Comparison of ENCODE assay signal across 8 cellular contexts in the genomic region with DNA sequence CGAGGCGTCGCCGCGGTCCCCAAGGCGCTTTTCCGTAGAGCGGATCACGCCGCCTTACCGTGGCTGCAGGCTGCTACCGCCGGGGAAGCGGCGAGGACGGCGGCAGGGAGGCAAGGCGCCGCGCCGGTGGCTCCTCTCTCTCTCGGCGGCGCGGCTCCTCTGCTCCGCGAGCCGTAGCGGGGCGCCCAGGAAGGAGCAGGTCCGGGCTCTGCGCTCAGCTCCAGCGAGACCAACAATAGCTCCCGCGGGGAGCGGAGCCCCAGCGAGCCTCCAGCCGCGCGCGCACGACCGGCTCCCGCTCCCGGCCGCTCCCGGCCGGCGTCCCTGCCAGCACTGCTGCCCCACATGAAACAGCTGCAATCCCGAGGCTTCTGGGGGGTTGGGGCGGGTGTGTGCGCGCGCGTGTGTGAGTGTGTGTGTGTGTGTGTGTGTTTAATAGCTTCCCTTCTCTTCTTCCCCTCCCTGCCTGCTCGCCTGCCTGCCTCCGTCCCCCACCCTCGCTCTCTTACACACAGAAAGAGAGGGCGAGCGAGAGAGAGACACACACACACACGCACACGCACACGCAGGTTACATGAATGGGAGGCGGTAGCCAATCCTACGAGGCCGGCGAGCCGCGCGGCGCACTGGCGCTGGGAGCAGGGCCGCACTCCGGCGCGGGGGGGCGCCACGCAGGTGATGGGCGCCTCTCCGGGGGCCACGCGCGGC. TPM values are rescaled to one million over a fixed set of nuclear protein-coding genes. Genes with fewer than 3 reads are reported as not detected.
DNase-seq lines count a peak whose midpoint lies in the region; ATAC-seq, FAIRE-seq and TF ChIP-seq lines count a peak whose summit lies in the region.

A gene (minus strand): TSS at position 580 of the 708 bp plus-strand sequence. CDS start 371,086 bp downstream, outside the sequence.

- H4K20me1 ChIP-seq in endothelial cell of umbilical vein (replicated peaks; ENCODE audit: control insufficient read depth, extremely low read depth, insufficient read depth, low read length): no peaks in the 10 kb centered on the region

- no peaks in the 10 kb centered on the region for H3K4me1 Mint-ChIP-seq in Calu3 (ENCODE audit: low read depth, unreplicated experiment)

- H3K9me1 ChIP-seq in endothelial cell of umbilical vein (replicated peaks; ENCODE audit: control insufficient read depth, extremely low read depth, insufficient read depth, low read length): no peaks in the 10 kb centered on the region

- no peak within 1 kb of the TSS for H2AFZ ChIP-seq in endothelial cell of umbilical vein (ENCODE audit: low read depth, low read length)

- peaks cover 5% of the 10 kb centered on the region for H3K9me3 Mint-ChIP-seq in Calu3 (ENCODE audit: low read depth, unreplicated experiment)

- FAIRE-seq in endothelial cell of umbilical vein (lab: Jason Lieb, UNC): no peak

- no peak within 1 kb of the TSS for H3K4me3 Mint-ChIP-seq in Calu3 (ENCODE audit: low read depth, unreplicated experiment)

- CTCF ChIA-PET in endothelial cell of umbilical vein (lab: Charles Lee) (no interaction called here), Calu3 (lab: Charles Lee) (no interaction called here)

- POLR2A ChIA-PET in endothelial cell of umbilical vein (lab: Charles Lee): no interaction called here

- H3K4me1 ChIP-seq in endothelial cell of umbilical vein (ENCODE audit: control insufficient read depth, extremely low read depth, insufficient read depth, low read length) (no peaks in the 10 kb centered on the region), thymus (ENCODE audit: control insufficient read depth, insufficient read depth, low read length) (no peaks in the 10 kb centered on the region)

- no peaks in the 10 kb centered on the region for H3K36me3 ChIP-seq in endothelial cell of umbilical vein (ENCODE audit: control insufficient read depth in 2 of 2, extremely low read depth in 1 of 2, insufficient read depth in 2 of 2, low read length in 2 of 2)
- H3K36me3 ChIP-seq in thymus (ENCODE audit: control insufficient read depth, insufficient read depth): no peaks in the 10 kb centered on the region

- H3K4me2 ChIP-seq in endothelial cell of umbilical vein (ENCODE audit: insufficient read depth, low read length): no peak within 1 kb of the TSS

- dilution Hi-C loops in endothelial cell of umbilical vein (cut with MboI; ENCODE audit: extremely low pct_ligation_motif_present, low sequenced_read_pairs): no loop called here

- 1% methylated on average over 83 of the region's 83 CpGs for WGBS in thymus

- peak within 1 kb of the TSS in 1 of 3 experiments; percentile 4 for H3K4me3 ChIP-seq in endothelial cell of umbilical vein (replicated peaks in 1 of 3; ENCODE audit: insufficient read depth in 1 of 3, low read depth in 1 of 3, low read length in 3 of 3)
- H3K4me3 ChIP-seq in thymus (ENCODE audit: low read length): peak within 1 kb of the TSS; percentile 34

- no peaks in the 10 kb centered on the region for H3K36me3 Mint-ChIP-seq in Calu3 (ENCODE audit: insufficient read depth, unreplicated experiment)

- H3K9ac ChIP-seq in endothelial cell of umbilical vein (replicated peaks; ENCODE audit: extremely low read depth, insufficient read depth, low read length): no peak within 1 kb of the TSS

- no peak within 1 kb of the TSS for H3K27ac ChIP-seq in endothelial cell of umbilical vein (ENCODE audit: insufficient read depth, low read depth, low read length)
- peak within 1 kb of the TSS; percentile 73 for H3K27ac ChIP-seq in thymus (ENCODE audit: low read depth)

- H3K27ac Mint-ChIP-seq in Calu3 (ENCODE audit: unreplicated experiment): no peak within 1 kb of the TSS

- TF ChIP-seq POLR2A in endothelial cell of umbilical vein (IDR thresholded peaks at IDR 0.05; ENCODE audit: low read depth, low read length): no peak

- peaks cover 59% of the 10 kb centered on the region for H3K27me3 Mint-ChIP-seq in Calu3 (ENCODE audit: unreplicated experiment)

- ATAC-seq in HG03025 (IDR thresholded peaks at IDR 0.05; ENCODE audit: low FRiP score, unreplicated experiment): peak; percentile 31

- H3K9me3 ChIP-seq in endothelial cell of umbilical vein (replicated peaks; ENCODE audit: control insufficient read depth, insufficient read depth, low read length) (no peaks in the 10 kb centered on the region), thymus (ENCODE audit: control insufficient read depth) (no peaks in the 10 kb centered on the region)

- H3K79me2 ChIP-seq in endothelial cell of umbilical vein (ENCODE audit: control insufficient read depth, insufficient read depth, low read length): no peaks in the 10 kb centered on the region

- BruUV-seq in endothelial cell of umbilical vein (replicated peaks; lab: Mats Ljungman, UMichigan): no TSS peak
- BruUV-seq in Calu3 (replicated peaks; lab: Mats Ljungman, UMichigan): no TSS peak

- peak; percentile 67 for DNase-seq in NCI-H2029 (lab: John Stamatoyannopoulos, UW)
- no peak for DNase-seq in NCI-H2029 treated with DMSO at 0.1 percent for 48 hours (lab: John Stamatoyannopoulos, UW)
- DNase-seq in RPMI7951 (ENCODE audit: low read depth): peak; percentile 87
- DNase-seq in endothelial cell of umbilical vein (ENCODE audit: low read depth, low spot score): peak; percentile 8
- DNase-seq in mesenteric fat pad (ENCODE audit: low spot score): no peak
- DNase-seq in Calu3: no peak

- intact Hi-C loops in endothelial cell of umbilical vein (cut with micrococcal nuclease) (no loop called here), Calu3 (cut with micrococcal nuclease; ENCODE audit: unreplicated experiment) (no loop called here)

- H3K27me3 ChIP-seq in endothelial cell of umbilical vein (ENCODE audit: control insufficient read depth in 2 of 2, insufficient read depth in 2 of 2, low read length in 2 of 2) (peaks cover 51 to 63% of the 10 kb centered on the region in 2 experiments), thymus (ENCODE audit: control insufficient read depth, insufficient read depth) (peaks cover 61% of the 10 kb centered on the region)

- no peak for TF ChIP-seq CTCF in endothelial cell of umbilical vein (IDR thresholded peaks at IDR 0.05; ENCODE audit: extremely low read depth in 1 of 2, insufficient read depth in 1 of 2, low read depth in 1 of 2, low read length in 2 of 2)
- TF ChIP-seq CTCF in Calu3 (IDR thresholded peaks at IDR 0.05; ENCODE audit: unreplicated experiment): no peak

TF ChIP-seq in endothelial cell of umbilical vein, 7 proteins besides CTCF, POLR2A, EP300 and RAD21:
- no peak for TF ChIP-seq POLR2AphosphoS5 (IDR thresholded peaks at IDR 0.05; ENCODE audit: insufficient read depth, low read depth, low read length)
- peak; percentile 89 for TF ChIP-seq EZH2 (IDR thresholded peaks at IDR 0.05; ENCODE audit: borderline replicate concordance, low read depth, low read length, severe bottlenecking)

RNA-seq across cellular contexts. Expression of the gene that starts here (rescaled TPM):
- total RNA-seq in RPMI7951 (2014; rRNA removed; shearing (Covaris generic)): 25.1 and 27.8 TPM in 2 replicates
- total RNA-seq in endothelial cell of umbilical vein (0.27 TPM in 1 of 2 replicates, not detected in the other), mesenteric fat pad (46.6 TPM), Calu3 (2022) (not detected in 2 replicates)
- polyA plus RNA-seq in endothelial cell of umbilical vein (0.02 and 0.06 TPM in 2 replicates), thymus (1.0 TPM)
- polyA plus RNA-seq in endothelial cell of umbilical vein (2011; cell fraction: cytosol; rRNA removed): 0.04 and 0.13 TPM in 2 replicates
- polyA plus RNA-seq in endothelial cell of umbilical vein (2011; cell fraction: nucleus; rRNA removed): 0.16 and 0.22 TPM in 2 replicates
- polyA plus RNA-seq in endothelial cell of umbilical vein (2012): 0.27 and 0.33 TPM in 2 replicates
- polyA minus RNA-seq in endothelial cell of umbilical vein: 0.12 and 0.19 TPM in 2 replicates
- polyA minus RNA-seq in endothelial cell of umbilical vein (2011; cell fraction: cytosol; rRNA and poly(A)+ RNA removed): not detected
- 0.10 and 1.3 TPM in 2 replicates for polyA minus RNA-seq in endothelial cell of umbilical vein (2011; cell fraction: nucleus; rRNA and poly(A)+ RNA removed)

Comparison
In these comparisons a context has a peak if more than half of its experiments do, and no peak if none do; other contexts are left out.
1. RNA of the gene that starts here (total RNA-seq): 46.6 TPM in mesenteric fat pad (single experiment) and 25.1 to 27.8 TPM in RPMI7951; 0.27 TPM in endothelial cell of umbilical vein and not detected in Calu3; every median in the first group is over 10 times any median in the second.
2. DNase-seq: peak in NCI-H2029 (single experiment), RPMI7951 (single experiment) and endothelial cell of umbilical vein (single experiment); none in NCI-H2029 treated with DMSO at 0.1 percent for 48 hours (single experiment), mesenteric fat pad (single experiment) and Calu3 (single experiment).